ENCODE assay signal across 8 cellular contexts in the genomic region with DNA sequence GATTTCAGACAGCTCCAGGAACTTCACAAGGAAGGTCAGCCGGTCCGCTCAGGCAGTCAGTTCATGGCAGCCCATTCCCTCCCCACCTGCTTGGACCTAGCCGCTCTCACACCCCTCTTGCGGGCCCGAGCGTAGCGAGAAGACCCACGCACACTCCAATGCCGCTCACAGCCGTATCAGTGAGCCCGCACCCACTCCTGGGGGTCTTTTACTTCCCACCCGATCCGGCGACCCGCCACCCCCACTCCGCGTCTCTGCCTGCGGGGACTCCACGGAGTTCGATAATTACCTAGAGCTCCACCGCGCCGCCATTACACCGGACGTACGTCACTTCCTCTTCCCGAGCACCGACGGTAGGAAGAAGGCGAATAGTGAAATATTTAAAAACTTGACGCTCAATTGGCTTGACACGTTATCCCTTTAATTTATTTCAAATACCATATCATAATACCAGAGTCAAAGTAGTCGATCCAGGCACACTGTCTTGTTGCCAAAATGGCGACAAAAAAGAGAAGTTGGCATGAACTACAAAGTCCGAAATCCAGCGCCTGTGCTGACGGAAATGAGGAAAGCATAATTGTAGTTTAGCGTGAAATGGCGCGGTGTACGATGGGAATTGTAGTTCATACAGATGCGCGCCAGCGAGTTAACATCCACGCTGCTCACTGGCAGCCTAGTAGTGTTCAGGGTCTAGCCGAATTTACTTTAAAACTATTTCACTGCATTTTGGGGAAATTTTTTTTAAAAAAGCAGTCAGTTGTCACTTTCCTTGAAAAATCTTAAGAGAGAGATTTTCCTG. TPM values are rescaled to one million over a fixed set of nuclear protein-coding genes. Genes with fewer than 3 reads are reported as not detected.
DNase-seq lines count a peak whose midpoint lies in the region; ATAC-seq and TF ChIP-seq lines count a peak whose summit lies in the region.

Gene CWC22 (minus strand): TSS at position 517 of the 799 bp plus-strand sequence. CDS start 13,956 bp downstream, outside the sequence.

- H3K27ac Mint-ChIP-seq in endothelial cell (ENCODE audit: unreplicated experiment) (peak within 1 kb of the TSS; percentile 99), mesothelial cell of epicardium (peak within 1 kb of the TSS; percentile 100)

- peaks cover 26% of the 10 kb centered on the region for H3K4me1 Mint-ChIP-seq in endothelial cell (ENCODE audit: unreplicated experiment)
- H3K4me1 Mint-ChIP-seq in mesothelial cell of epicardium: peaks cover 12% of the 10 kb centered on the region

- peaks cover 7% of the 10 kb centered on the region for H3K27me3 Mint-ChIP-seq in endothelial cell (ENCODE audit: unreplicated experiment)
- H3K27me3 Mint-ChIP-seq in mesothelial cell of epicardium (ENCODE audit: low read depth): peaks cover 4% of the 10 kb centered on the region

- peak; percentile 98 for ATAC-seq in GM21515 (IDR thresholded peaks at IDR 0.05; ENCODE audit: unreplicated experiment)

- H3K9me3 ChIP-seq in OCI-LY3 (ENCODE audit: insufficient read depth, low read length): no peaks in the 10 kb centered on the region

- peak within 1 kb of the TSS; percentile 100 for H2AFZ ChIP-seq in OCI-LY3 (ENCODE audit: low read depth, low read length)

- peaks cover 4% of the 10 kb centered on the region for H3K36me3 ChIP-seq in OCI-LY3 (replicated peaks; ENCODE audit: low read depth, low read length)

- no peaks in the 10 kb centered on the region for H3K27me3 ChIP-seq in OCI-LY3 (ENCODE audit: low read depth, low read length)

- H3K4me1 ChIP-seq in OCI-LY3 (ENCODE audit: low read length): peaks cover 18% of the 10 kb centered on the region

- peak within 1 kb of the TSS; percentile 92 for H3K4me2 ChIP-seq in OCI-LY3 (ENCODE audit: low read length)

- peaks cover 3% of the 10 kb centered on the region for H3K9me3 Mint-ChIP-seq in endothelial cell (ENCODE audit: unreplicated experiment)
- no peaks in the 10 kb centered on the region for H3K9me3 Mint-ChIP-seq in mesothelial cell of epicardium

- peak within 1 kb of the TSS; percentile 97 for H3K4me3 ChIP-seq in OCI-LY3 (ENCODE audit: low read length)

- H3K27ac ChIP-seq in OCI-LY3 (ENCODE audit: low read length): peak within 1 kb of the TSS; percentile 87

- peaks cover 3% of the 10 kb centered on the region for H3K36me3 Mint-ChIP-seq in endothelial cell (ENCODE audit: low read depth, unreplicated experiment)
- H3K36me3 Mint-ChIP-seq in mesothelial cell of epicardium: no peaks in the 10 kb centered on the region

- H4K20me1 ChIP-seq in OCI-LY3 (ENCODE audit: insufficient read depth, low read length): peaks cover 12% of the 10 kb centered on the region

- peak within 1 kb of the TSS; percentile 98 for H3K4me3 Mint-ChIP-seq in endothelial cell (ENCODE audit: unreplicated experiment)
- H3K4me3 Mint-ChIP-seq in mesothelial cell of epicardium: peak within 1 kb of the TSS; percentile 99

- H3K79me2 ChIP-seq in OCI-LY3 (ENCODE audit: low read length): peaks cover 48% of the 10 kb centered on the region

- TF ChIP-seq CTCF in OCI-LY3 (IDR thresholded peaks at IDR 0.05; ENCODE audit: low read depth, low read length): no peak
- no peak for TF ChIP-seq CTCF in endothelial cell (IDR thresholded peaks at IDR 0.05; ENCODE audit: unreplicated experiment)
- TF ChIP-seq CTCF in mesothelial cell of epicardium (IDR thresholded peaks at IDR 0.05; ENCODE audit: unreplicated experiment): no peak

- peak; percentile 80 for DNase-seq in D341Med (ENCODE audit: low spot score)
- DNase-seq in HuH-7 (ENCODE audit: low spot score): peak; percentile 40
- peak; percentile 84 for DNase-seq in activated CD8-positive, alpha-beta memory T cell treated with anti-CD3 and anti-CD28 coated beads, Interleukin-2, amount 50 U/mL, for 48 hours
- peak; percentile 71 for DNase-seq in endothelial cell (ENCODE audit: low spot score)
- peak; percentile 59 to 78 for DNase-seq in mesothelial cell of epicardium (ENCODE audit: low spot score in 2 of 2, unreplicated experiment in 2 of 2)
- peak; percentile 59 to 68 for DNase-seq in stimulated activated CD8-positive, alpha-beta memory T cell treated with anti-CD3 and anti-CD28 coated beads, Interleukin-15, amount 100 ng/mL, for 48 hours (ENCODE audit: low read depth in 2 of 2)

- peak within 1 kb of the TSS; percentile 91 for H3K9ac ChIP-seq in OCI-LY3 (ENCODE audit: low read length)

RNA-seq across cellular contexts. Expression of gene CWC22, which starts in this region (rescaled TPM):
- 16.9 TPM for total RNA-seq in endothelial cell (ENCODE audit: unreplicated experiment)
- total RNA-seq in mesothelial cell of epicardium: 21.2 to 22.8 TPM (median 22.2 TPM) in 3 replicates

Comparison
In these comparisons a context has a peak if more than half of its experiments do, and no peak if none do; other contexts are left out.
1. Peak in every context shown above with its lines: DNase-seq, ATAC-seq, H3K4me3 ChIP-seq and H3K27ac ChIP-seq.